8 cellular contexts compared by ENCODE assay signal in genomic region chr1:236604218-236605029, GRCh38. TPM values are rescaled to one million over a fixed set of nuclear protein-coding genes. Genes with fewer than 3 reads are reported as not detected.
DNase-seq lines count a peak whose midpoint lies in the region; ATAC-seq and TF ChIP-seq lines count a peak whose summit lies in the region.

A gene with protein sequence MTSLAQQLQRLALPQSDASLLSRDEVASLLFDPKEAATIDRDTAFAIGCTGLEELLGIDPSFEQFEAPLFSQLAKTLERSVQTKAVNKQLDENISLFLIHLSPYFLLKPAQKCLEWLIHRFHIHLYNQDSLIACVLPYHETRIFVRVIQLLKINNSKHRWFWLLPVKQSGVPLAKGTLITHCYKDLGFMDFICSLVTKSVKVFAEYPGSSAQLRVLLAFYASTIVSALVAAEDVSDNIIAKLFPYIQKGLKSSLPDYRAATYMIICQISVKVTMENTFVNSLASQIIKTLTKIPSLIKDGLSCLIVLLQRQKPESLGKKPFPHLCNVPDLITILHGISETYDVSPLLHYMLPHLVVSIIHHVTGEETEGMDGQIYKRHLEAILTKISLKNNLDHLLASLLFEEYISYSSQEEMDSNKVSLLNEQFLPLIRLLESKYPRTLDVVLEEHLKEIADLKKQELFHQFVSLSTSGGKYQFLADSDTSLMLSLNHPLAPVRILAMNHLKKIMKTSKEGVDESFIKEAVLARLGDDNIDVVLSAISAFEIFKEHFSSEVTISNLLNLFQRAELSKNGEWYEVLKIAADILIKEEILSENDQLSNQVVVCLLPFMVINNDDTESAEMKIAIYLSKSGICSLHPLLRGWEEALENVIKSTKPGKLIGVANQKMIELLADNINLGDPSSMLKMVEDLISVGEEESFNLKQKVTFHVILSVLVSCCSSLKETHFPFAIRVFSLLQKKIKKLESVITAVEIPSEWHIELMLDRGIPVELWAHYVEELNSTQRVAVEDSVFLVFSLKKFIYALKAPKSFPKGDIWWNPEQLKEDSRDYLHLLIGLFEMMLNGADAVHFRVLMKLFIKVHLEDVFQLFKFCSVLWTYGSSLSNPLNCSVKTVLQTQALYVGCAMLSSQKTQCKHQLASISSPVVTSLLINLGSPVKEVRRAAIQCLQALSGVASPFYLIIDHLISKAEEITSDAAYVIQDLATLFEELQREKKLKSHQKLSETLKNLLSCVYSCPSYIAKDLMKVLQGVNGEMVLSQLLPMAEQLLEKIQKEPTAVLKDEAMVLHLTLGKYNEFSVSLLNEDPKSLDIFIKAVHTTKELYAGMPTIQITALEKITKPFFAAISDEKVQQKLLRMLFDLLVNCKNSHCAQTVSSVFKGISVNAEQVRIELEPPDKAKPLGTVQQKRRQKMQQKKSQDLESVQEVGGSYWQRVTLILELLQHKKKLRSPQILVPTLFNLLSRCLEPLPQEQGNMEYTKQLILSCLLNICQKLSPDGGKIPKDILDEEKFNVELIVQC (N-terminal part only) (minus strand): TSS chr1:236604516. CDS start chr1:236604095, 421 bp downstream.

- in situ Hi-C loops in KBM-7 (cut with MboI; ENCODE audit: low pct_unique_long_range_greater_than_20kb, low sequenced_read_pairs): no loop called here

- H3K4me1 ChIP-seq in esophagus (ENCODE audit: control insufficient read depth in 2 of 2, insufficient read depth in 2 of 2, low read length in 1 of 2) (peaks cover 0 to 2% of the 10 kb centered on the region in 2 donors), mucosa of stomach (ENCODE audit: control insufficient read depth, insufficient read depth, low read length) (peaks cover 12% of the 10 kb centered on the region)

- peak; percentile 98 for ATAC-seq in GM21717 (IDR thresholded peaks at IDR 0.05; ENCODE audit: unreplicated experiment)

- H3K36me3 Mint-ChIP-seq in activated T-cell treated with anti-CD3 and anti-CD28 coated beads, Interleukin-2, amount 50 U/mL, for 24 hours (ENCODE audit: low read depth): peaks cover 50% of the 10 kb centered on the region

- peak within 1 kb of the TSS; percentile 54 for H3K9ac ChIP-seq in mucosa of stomach (ENCODE audit: low read length)

- peaks cover 32% of the 10 kb centered on the region for H3K4me1 Mint-ChIP-seq in activated T-cell treated with anti-CD3 and anti-CD28 coated beads, Interleukin-2, amount 50 U/mL, for 24 hours (ENCODE audit: low read depth)

- peak within 1 kb of the TSS; percentile 73 to 77 for H3K27ac ChIP-seq in esophagus (ENCODE audit: low read depth in 2 of 2, low read length in 1 of 2)

- DNase-seq in DMS153 treated with DMSO at 0.1 percent for 48 hours (lab: John Stamatoyannopoulos, UW; ENCODE audit: unreplicated experiment) (peak; percentile 41), KBM-7 (peak; percentile 92)
- peak; percentile 94 for DNase-seq in activated T-cell treated with anti-CD3 and anti-CD28 coated beads, Interleukin-2, amount 50 U/mL, for 24 hours
- peak; percentile 59 to 72 for DNase-seq in stimulated activated CD8-positive, alpha-beta memory T cell treated with anti-CD3 and anti-CD28 coated beads, Interleukin-7, amount 100 ng/mL, for 1 hour (ENCODE audit: low read depth in 2 of 2)

- no peaks in the 10 kb centered on the region for H3K9me3 ChIP-seq in esophagus (ENCODE audit: control insufficient read depth in 2 of 2, insufficient read depth in 1 of 2, low read depth in 1 of 2, low read length in 1 of 2)
- no peaks in the 10 kb centered on the region for H3K9me3 ChIP-seq in mucosa of stomach (ENCODE audit: control insufficient read depth, low read length)

- H3K4me3 Mint-ChIP-seq in activated T-cell treated with anti-CD3 and anti-CD28 coated beads, Interleukin-2, amount 50 U/mL, for 24 hours: peak within 1 kb of the TSS; percentile 98

- peak within 1 kb of the TSS; percentile 97 for H3K27ac Mint-ChIP-seq in activated T-cell treated with anti-CD3 and anti-CD28 coated beads, Interleukin-2, amount 50 U/mL, for 24 hours

- H3K4me3 ChIP-seq in esophagus (ENCODE audit: low read depth in 1 of 2, low read length in 2 of 2) (peak within 1 kb of the TSS; percentile 76 to 97), mucosa of stomach (ENCODE audit: low read length) (peak within 1 kb of the TSS; percentile 78)

- H3K9me3 Mint-ChIP-seq in activated T-cell treated with anti-CD3 and anti-CD28 coated beads, Interleukin-2, amount 50 U/mL, for 24 hours: no peaks in the 10 kb centered on the region

- peaks cover 13% of the 10 kb centered on the region for H3K27me3 Mint-ChIP-seq in activated T-cell treated with anti-CD3 and anti-CD28 coated beads, Interleukin-2, amount 50 U/mL, for 24 hours

- H3K27me3 ChIP-seq in esophagus (ENCODE audit: control insufficient read depth in 1 of 2, insufficient read depth in 2 of 2, low read length in 2 of 2) (no peaks in the 10 kb centered on the region), mucosa of stomach (ENCODE audit: control insufficient read depth, insufficient read depth, low read length) (no peaks in the 10 kb centered on the region)

- 2 to 3% methylated on average over 48 of the region's 48 CpGs for WGBS in esophagus, 2 donors

- H3K36me3 ChIP-seq in esophagus (ENCODE audit: control insufficient read depth in 2 of 2, insufficient read depth in 2 of 2, low read length in 1 of 2) (no peaks in the 10 kb centered on the region), mucosa of stomach (ENCODE audit: control insufficient read depth, insufficient read depth, low read length) (no peaks in the 10 kb centered on the region)

TF ChIP-seq in PFSK-1, 5 proteins besides CTCF, POLR2A, EP300 and RAD21:
- TF ChIP-seq, protein P1, sequence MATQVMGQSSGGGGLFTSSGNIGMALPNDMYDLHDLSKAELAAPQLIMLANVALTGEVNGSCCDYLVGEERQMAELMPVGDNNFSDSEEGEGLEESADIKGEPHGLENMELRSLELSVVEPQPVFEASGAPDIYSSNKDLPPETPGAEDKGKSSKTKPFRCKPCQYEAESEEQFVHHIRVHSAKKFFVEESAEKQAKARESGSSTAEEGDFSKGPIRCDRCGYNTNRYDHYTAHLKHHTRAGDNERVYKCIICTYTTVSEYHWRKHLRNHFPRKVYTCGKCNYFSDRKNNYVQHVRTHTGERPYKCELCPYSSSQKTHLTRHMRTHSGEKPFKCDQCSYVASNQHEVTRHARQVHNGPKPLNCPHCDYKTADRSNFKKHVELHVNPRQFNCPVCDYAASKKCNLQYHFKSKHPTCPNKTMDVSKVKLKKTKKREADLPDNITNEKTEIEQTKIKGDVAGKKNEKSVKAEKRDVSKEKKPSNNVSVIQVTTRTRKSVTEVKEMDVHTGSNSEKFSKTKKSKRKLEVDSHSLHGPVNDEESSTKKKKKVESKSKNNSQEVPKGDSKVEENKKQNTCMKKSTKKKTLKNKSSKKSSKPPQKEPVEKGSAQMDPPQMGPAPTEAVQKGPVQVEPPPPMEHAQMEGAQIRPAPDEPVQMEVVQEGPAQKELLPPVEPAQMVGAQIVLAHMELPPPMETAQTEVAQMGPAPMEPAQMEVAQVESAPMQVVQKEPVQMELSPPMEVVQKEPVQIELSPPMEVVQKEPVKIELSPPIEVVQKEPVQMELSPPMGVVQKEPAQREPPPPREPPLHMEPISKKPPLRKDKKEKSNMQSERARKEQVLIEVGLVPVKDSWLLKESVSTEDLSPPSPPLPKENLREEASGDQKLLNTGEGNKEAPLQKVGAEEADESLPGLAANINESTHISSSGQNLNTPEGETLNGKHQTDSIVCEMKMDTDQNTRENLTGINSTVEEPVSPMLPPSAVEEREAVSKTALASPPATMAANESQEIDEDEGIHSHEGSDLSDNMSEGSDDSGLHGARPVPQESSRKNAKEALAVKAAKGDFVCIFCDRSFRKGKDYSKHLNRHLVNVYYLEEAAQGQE (IDR thresholded peaks at IDR 0.05; ENCODE audit: insufficient read depth in 1 of 2, low read depth in 2 of 2, low read length in 2 of 2): peak; percentile 56 to 69; a peak in 2 of 4 replicates
- TF ChIP-seq TAF1 (IDR thresholded peaks at IDR 0.05; ENCODE audit: borderline replicate concordance, insufficient read depth, low read length) (peak; percentile 84; the same call in 1 of the 2 replicates), FOXP2 (optimal IDR thresholded peaks at IDR 0.05; ENCODE audit: borderline replicate concordance, extremely low read depth, extremely low read length, insufficient read depth) (peak; percentile 55), SIN3A (IDR thresholded peaks at IDR 0.05; ENCODE audit: borderline replicate concordance, insufficient read depth, low read length) (peak; percentile 95; the same call in 1 of the 2 replicates), POLR2AphosphoS5 (IDR thresholded peaks at IDR 0.05; ENCODE audit: low read depth, low read length) (peak; percentile 96)

RNA-seq across cellular contexts. Expression of the gene that starts here (rescaled TPM):
- 19.5 TPM for polyA plus RNA-seq in PFSK-1 (2012; ENCODE audit: insufficient read length, low read depth)
- 1 to 10 TPM; 3.7 to 5.4 TPM for polyA plus RNA-seq in esophagus

Comparison
In these comparisons a context has a peak if more than half of its experiments do, and no peak if none do; other contexts are left out.
1. Peak in every context shown above with its lines: DNase-seq, ATAC-seq, H3K4me3 ChIP-seq and H3K27ac ChIP-seq.
2. DNase-seq: peak in every context shown above with its lines; median percentile 94 in activated T-cell treated with anti-CD3 and anti-CD28 coated beads, Interleukin-2, amount 50 U/mL, for 24 hours; 92 in KBM-7; 66 in stimulated activated CD8-positive, alpha-beta memory T cell treated with anti-CD3 and anti-CD28 coated beads, Interleukin-7, amount 100 ng/mL, for 1 hour; 41 in DMS153 treated with DMSO at 0.1 percent for 48 hours.